ENCODE assay signal across 8 cellular contexts in genomic region chr11:36411202-36411640, GRCh38.
DNase-seq lines count a peak whose midpoint lies in the region; ATAC-seq, FAIRE-seq and TF ChIP-seq lines count a peak whose summit lies in the region.

No MANE protein-coding gene starts in this region.

- TF ChIP-seq CTCF in neutrophil (IDR thresholded peaks at IDR 0.05): peak; percentile 64

- H3K4me3 ChIP-seq in neutrophil (ENCODE audit: low read depth in 1 of 2, low read length in 1 of 2): peak overlapping the region; percentile 39 to 52
- H3K4me3 ChIP-seq in MG63: no peak overlapping the region

- no peak for DNase-seq in activated CD4-positive, CD25-positive, alpha-beta regulatory T cell (lab: John Stamatoyannopoulos, UW)
- DNase-seq in activated naive CD8-positive, alpha-beta T cell treated with anti-CD3 and anti-CD28 coated beads for 36 hours: no peak
- DNase-seq in NCI-H2227 treated with DMSO at 0.1 percent for 48 hours (lab: John Stamatoyannopoulos, UW) (no peak), MG63 (no peak), urothelium cell line (ENCODE audit: low spot score) (no peak)

- no peak overlapping the region for H3K4me3 Mint-ChIP-seq in activated naive CD8-positive, alpha-beta T cell treated with anti-CD3 and anti-CD28 coated beads for 36 hours

- H3K4me1 ChIP-seq in neutrophil (ENCODE audit: control insufficient read depth in 1 of 2, insufficient read depth in 1 of 2, low read depth in 1 of 2, low read length in 1 of 2): peaks cover 76 to 77% of the 10 kb centered on the region in 2 experiments

- H3K36me3 Mint-ChIP-seq in activated naive CD8-positive, alpha-beta T cell treated with anti-CD3 and anti-CD28 coated beads for 36 hours: no peaks in the 10 kb centered on the region

- peak overlapping the region; percentile 99 for H3K27ac ChIP-seq in neutrophil

- H3K27ac Mint-ChIP-seq in activated naive CD8-positive, alpha-beta T cell treated with anti-CD3 and anti-CD28 coated beads for 36 hours: peak overlapping the region; percentile 42

- peaks cover 4% of the 10 kb centered on the region for H3K27me3 Mint-ChIP-seq in activated naive CD8-positive, alpha-beta T cell treated with anti-CD3 and anti-CD28 coated beads for 36 hours

- H3K27me3 ChIP-seq in neutrophil: no peaks in the 10 kb centered on the region
- H3K27me3 ChIP-seq in MG63: no peaks in the 10 kb centered on the region; the same call in none of the 2 replicates

- peak; percentile 27 to 32 for ATAC-seq in activated CD4-positive, CD25-positive, alpha-beta regulatory T cell treated with anti-CD3 and anti-CD28 coated beads, Interleukin-2, amount 50 U/mL, for 24 hours
- peak; percentile 86 for ATAC-seq in HG03159 (IDR thresholded peaks at IDR 0.05; ENCODE audit: unreplicated experiment)

- no peak for FAIRE-seq in urothelium cell line (lab: Jason Lieb, UNC)

- H3K36me3 ChIP-seq in neutrophil (no peaks in the 10 kb centered on the region), MG63 (no peaks in the 10 kb centered on the region)

- H3K9me3 Mint-ChIP-seq in activated naive CD8-positive, alpha-beta T cell treated with anti-CD3 and anti-CD28 coated beads for 36 hours: no peaks in the 10 kb centered on the region

- H3K9me3 ChIP-seq in neutrophil (no peaks in the 10 kb centered on the region), MG63 (no peaks in the 10 kb centered on the region)

- H3K4me1 Mint-ChIP-seq in activated naive CD8-positive, alpha-beta T cell treated with anti-CD3 and anti-CD28 coated beads for 36 hours: peaks cover 48% of the 10 kb centered on the region
